ENCODE assay signal across 8 cellular contexts in genomic region chrX:9352683-9353430, GRCh38.
DNase-seq lines count a peak whose midpoint lies in the region; ATAC-seq and TF ChIP-seq lines count a peak whose summit lies in the region.

No MANE protein-coding gene starts in this region.

- H3K9me3 Mint-ChIP-seq in osteocyte (ENCODE audit: unreplicated experiment) = peaks cover 4% of the 10 kb centered on the region

- H3K27ac Mint-ChIP-seq in osteocyte (ENCODE audit: unreplicated experiment) = peak overlapping the region; percentile 31

- H3K9me3 ChIP-seq in uterus = no peaks in the 10 kb centered on the region

- no peaks in the 10 kb centered on the region for H3K79me2 ChIP-seq in ACC112 (ENCODE audit: control insufficient read depth, insufficient read depth, low read length, unreplicated experiment)

- H3K27ac ChIP-seq in ACC112 (ENCODE audit: low read depth, low read length) (peak overlapping the region; percentile 81), uterus (peak overlapping the region in 1 of 2 donors; percentile 13)

- peak overlapping the region; percentile 69 for H3K4me3 ChIP-seq in ACC112 (ENCODE audit: low read depth, low read length)
- H3K4me3 ChIP-seq in astrocyte of the spinal cord (ENCODE audit: low read depth, low read length) = no peak overlapping the region
- H3K4me3 ChIP-seq in uterus = no peak overlapping the region

- DNase-seq in OCI-M1 (lab: John Stamatoyannopoulos, UW) = peak; percentile 91
- peak; percentile 65 for DNase-seq in astrocyte of the spinal cord (ENCODE audit: low read depth, low spot score)
- no peak for DNase-seq in osteocyte (ENCODE audit: extremely low spot score, unreplicated experiment)
- DNase-seq in NCI-H69 (lab: John Stamatoyannopoulos, UW) = no peak
- DNase-seq in uterus = no peak

- H3K4me1 Mint-ChIP-seq in osteocyte (ENCODE audit: unreplicated experiment) = peaks cover 18% of the 10 kb centered on the region

- ATAC-seq in GM18520 (IDR thresholded peaks at IDR 0.05; ENCODE audit: unreplicated experiment) = peak; percentile 49
- peak; percentile 73 for ATAC-seq in HG02938 (IDR thresholded peaks at IDR 0.05; ENCODE audit: unreplicated experiment)

- no peaks in the 10 kb centered on the region for H3K36me3 Mint-ChIP-seq in osteocyte (ENCODE audit: unreplicated experiment)

- intact Hi-C loops in uterus (cut with DNase I; ENCODE audit: low total_unique reads) = no loop called here

- H3K27me3 Mint-ChIP-seq in osteocyte (ENCODE audit: unreplicated experiment) = no peaks in the 10 kb centered on the region

- peaks cover 30% of the 10 kb centered on the region for H3K4me1 ChIP-seq in ACC112 (ENCODE audit: control insufficient read depth, insufficient read depth, low read length, unreplicated experiment)
- H3K4me1 ChIP-seq in uterus = no peaks in the 10 kb centered on the region

- H2AFZ ChIP-seq in ACC112 (ENCODE audit: low read length, unreplicated experiment) = peak overlapping the region; percentile 80

- no peak for TF ChIP-seq CTCF in astrocyte of the spinal cord (IDR thresholded peaks at IDR 0.05; ENCODE audit: low read depth, low read length)
- no peak for TF ChIP-seq CTCF in osteocyte (IDR thresholded peaks at IDR 0.05)
- TF ChIP-seq CTCF in uterus (IDR thresholded peaks at IDR 0.05) = no peak

- no peak overlapping the region for H3K4me3 Mint-ChIP-seq in osteocyte (ENCODE audit: unreplicated experiment)

- in situ Hi-C loops in astrocyte of the spinal cord (cut with HindIII; ENCODE audit: low sequenced_read_pairs) = no loop called here

- H3K36me3 ChIP-seq in ACC112 (ENCODE audit: insufficient read depth, low read length) (no peaks in the 10 kb centered on the region), uterus (no peaks in the 10 kb centered on the region)

- TF ChIP-seq POLR2A in uterus (IDR thresholded peaks at IDR 0.05) = no peak

- H3K27me3 ChIP-seq in ACC112 (ENCODE audit: insufficient read depth, low read length) (no peaks in the 10 kb centered on the region), uterus (no peaks in the 10 kb centered on the region)

Comparison
In these comparisons a context has a peak if more than half of its experiments do, and no peak if none do; other contexts are left out.
1. DNase-seq: peak in OCI-M1 (single experiment) and astrocyte of the spinal cord (single experiment); none in osteocyte (single experiment), NCI-H69 (single experiment) and uterus (0 of 2).